Comparison of ENCODE assay signal across 8 cellular contexts in genomic region chr1:116498789-116499628, GRCh38.
DNase-seq lines count a peak whose midpoint lies in the region; ATAC-seq, FAIRE-seq and TF ChIP-seq lines count a peak whose summit lies in the region.

No MANE protein-coding gene starts in this region.

- POLR2A ChIA-PET in A549 (lab: Yijun Ruan, JAX), result interaction anchor here (1.3 kb wide), 1 partner anchor 360 kb away, joined by 4 read pairs; no protein-coding TSS in a partner anchor

- CTCF ChIA-PET in A549 (lab: Yijun Ruan, JAX), result interaction anchor here (0.5 to 10.2 kb wide), 24 partner anchors 8 to 717 kb away, joined by 3 to 125 read pairs (median 4); no protein-coding TSS in a partner anchor

- WGBS in A549 (ENCODE audit: missing lambda C conversion rate), result 47% methylated on average over 13 of the region's 13 CpGs
- 53 to 57% methylated on average over 13 of the region's 13 CpGs for WGBS in thyroid gland, 2 donors

- peak overlapping the region; percentile 63 to 83 for H3K27ac Mint-ChIP-seq in effector memory CD8-positive, alpha-beta T cell
- peak overlapping the region; percentile 35 for H3K27ac Mint-ChIP-seq in memory B cell

- intact Hi-C loops in thyroid gland (cut with DNase I), result loop anchor here (5.0 kb wide), 2 partner anchors 352 to 367 kb away; no protein-coding TSS in a partner anchor

- ATAC-seq in A549 (peak; percentile 81 to 92), HG03280 (IDR thresholded peaks at IDR 0.05; ENCODE audit: unreplicated experiment) (peak; percentile 70), memory B cell (ENCODE audit: low read depth) (peak; percentile 78)
- peak; percentile 58 for ATAC-seq in effector memory CD8-positive, alpha-beta T cell (replicated peaks)

- no peaks in the 10 kb centered on the region for H3K27me3 ChIP-seq in thyroid gland

- H3K27ac ChIP-seq in A549 (peak overlapping the region in 1 of 2 experiments; percentile 64; a peak in 2 of 6 replicates), thyroid gland (no peak overlapping the region)

- TF ChIP-seq CTCF in A549 (IDR thresholded peaks at IDR 0.05), result peak; percentile 65
- TF ChIP-seq CTCF in GM12874 (IDR thresholded peaks at IDR 0.05; ENCODE audit: insufficient read depth, low read depth, low read length), result peak; percentile 66
- TF ChIP-seq CTCF in thyroid gland (IDR thresholded peaks at IDR 0.05), result peak; percentile 64 to 95 (median 86)

- TF ChIP-seq EP300 in A549 (IDR thresholded peaks at IDR 0.05), result no peak

- DNase-seq in A549 (ENCODE audit: low read depth in 1 of 2, low spot score in 1 of 2) (peak; percentile 41 to 51), NCI-H226 (peak; percentile 27), memory B cell (ENCODE audit: low spot score in 2 of 2) (peak; percentile 45 to 49), thyroid gland (peak; percentile 34 to 46)
- DNase-seq in activated CD4-positive, alpha-beta T cell treated with anti-CD3 and anti-CD28 coated beads for 4 hours, result peak; percentile 30 to 64
- peak; percentile 40 to 63 (median 52) for DNase-seq in effector memory CD8-positive, alpha-beta T cell

- peaks cover 10% of the 10 kb centered on the region for H3K36me3 Mint-ChIP-seq in effector memory CD8-positive, alpha-beta T cell (ENCODE audit: insufficient read depth)
- no peaks in the 10 kb centered on the region for H3K36me3 Mint-ChIP-seq in memory B cell

- no peak overlapping the region for H3K4me2 ChIP-seq in A549

- H3K4me1 Mint-ChIP-seq in effector memory CD8-positive, alpha-beta T cell (ENCODE audit: low read depth in 2 of 2), result peaks cover 25 to 27% of the 10 kb centered on the region in 2 donors
- peaks cover 19% of the 10 kb centered on the region for H3K4me1 Mint-ChIP-seq in memory B cell

- peak; percentile 81 to 82 for TF ChIP-seq RAD21 in A549 (conservative IDR thresholded peaks at IDR 0.05 in 1 of 2, IDR thresholded peaks at IDR 0.05 in 1 of 2)

- H3K4me1 ChIP-seq in A549 (peaks cover 19% of the 10 kb centered on the region; the same call in 2 of the 3 replicates), thyroid gland (no peaks in the 10 kb centered on the region)

- TF ChIP-seq POLR2A in A549 (IDR thresholded peaks at IDR 0.05; ENCODE audit: low read length) (no peak), thyroid gland (IDR thresholded peaks at IDR 0.05) (no peak)

- no peaks in the 10 kb centered on the region for H3K9me3 ChIP-seq in A549
- no peaks in the 10 kb centered on the region for H3K9me3 ChIP-seq in thyroid gland

- no peaks in the 10 kb centered on the region for H3K36me3 ChIP-seq in thyroid gland

- no peaks in the 10 kb centered on the region for H3K9me3 Mint-ChIP-seq in effector memory CD8-positive, alpha-beta T cell
- H3K9me3 Mint-ChIP-seq in memory B cell, result no peaks in the 10 kb centered on the region

- FAIRE-seq in A549 (lab: Jason Lieb, UNC), result no peak

- H3K4me3 ChIP-seq in A549, result no peak overlapping the region
- H3K4me3 ChIP-seq in thyroid gland (replicated peaks in 1 of 3), result no peak overlapping the region

- no peak overlapping the region for H3K4me3 Mint-ChIP-seq in effector memory CD8-positive, alpha-beta T cell
- H3K4me3 Mint-ChIP-seq in memory B cell, result no peak overlapping the region

- no peaks in the 10 kb centered on the region for H3K27me3 Mint-ChIP-seq in effector memory CD8-positive, alpha-beta T cell
- H3K27me3 Mint-ChIP-seq in memory B cell, result no peaks in the 10 kb centered on the region

TF ChIP-seq in A549, 52 proteins besides CTCF, POLR2A, EP300 and RAD21:
- TF ChIP-seq SMC3 (IDR thresholded peaks at IDR 0.05) (peak; percentile 71), HDAC2 (IDR thresholded peaks at IDR 0.05) (no peak)
